8 cellular contexts compared by ENCODE assay signal in the genomic region with DNA sequence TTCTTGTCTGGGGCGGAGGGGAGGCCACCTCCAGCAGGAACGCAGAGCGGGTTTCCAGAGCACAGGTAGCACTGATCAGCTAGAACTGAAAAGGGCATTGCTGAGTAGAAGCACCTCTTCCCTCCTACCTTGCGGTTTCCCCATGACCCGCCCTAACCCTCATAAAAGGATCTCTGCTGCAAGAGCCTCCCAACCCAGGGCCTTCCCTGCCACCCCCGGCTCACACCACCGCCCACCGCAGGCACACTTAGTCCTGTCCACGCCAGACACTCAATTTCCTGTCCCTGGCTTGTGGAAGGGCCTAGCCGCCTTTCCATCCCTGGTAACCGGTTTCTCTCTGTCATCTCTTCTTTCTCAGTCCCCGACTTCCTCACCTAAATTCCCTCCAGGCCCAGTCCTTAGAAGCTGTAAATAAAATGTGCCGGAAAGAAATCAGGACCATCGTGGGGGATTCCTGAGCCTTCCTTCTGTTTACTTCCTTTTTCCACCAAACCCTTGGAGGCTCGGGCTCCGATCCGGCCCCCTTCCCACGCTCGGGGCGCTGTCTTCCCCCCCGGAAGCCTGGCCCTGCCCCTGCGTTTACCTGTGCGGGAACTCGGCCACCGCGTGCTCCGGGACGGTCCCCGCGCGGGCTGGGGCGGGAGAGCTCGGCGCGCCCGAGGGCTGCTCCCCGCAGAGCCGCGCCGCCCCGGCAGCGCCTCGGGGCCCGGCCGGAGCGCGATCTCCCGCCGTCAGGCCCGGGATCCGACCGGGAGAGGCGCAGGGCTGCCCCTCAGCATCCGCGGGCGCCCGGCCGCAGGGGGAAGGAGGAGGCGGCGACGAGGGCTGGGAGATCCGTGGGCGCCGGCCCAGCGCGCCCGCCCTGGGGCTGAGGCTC. TPM values are rescaled to one million over a fixed set of nuclear protein-coding genes. Genes with fewer than 3 reads are reported as not detected.
DNase-seq lines count a peak whose midpoint lies in the region; ATAC-seq and TF ChIP-seq lines count a peak whose summit lies in the region.

No MANE protein-coding gene starts in this region.

- peaks cover 12% of the 10 kb centered on the region for H3K36me3 Mint-ChIP-seq in nephron progenitor cell (ENCODE audit: low read depth)

- H3K36me3 ChIP-seq in tibial nerve, result peaks cover 0 to 16% (median 0%) of the 10 kb centered on the region in 3 donors

- no peak for TF ChIP-seq POLR2A in tibial nerve (IDR thresholded peaks at IDR 0.05)

- CTCF ChIA-PET in HEK293T (lab: Yijun Ruan, JAX), result no interaction called here

- peak in 1 of 2 donors; percentile 20 for TF ChIP-seq EP300 in tibial nerve (IDR thresholded peaks at IDR 0.05)

- peak overlapping the region; percentile 87 for H3K4me3 Mint-ChIP-seq in nephron progenitor cell

- peak overlapping the region; percentile 35 for H3K27ac ChIP-seq in epithelial cell of prostate
- peak overlapping the region; percentile 71 to 95 (median 84) for H3K27ac ChIP-seq in tibial nerve

- H3K4me3 ChIP-seq in GM12875 (ENCODE audit: low read depth, low read length) (peak overlapping the region; percentile 68), tibial nerve (peak overlapping the region; percentile 52 to 90 (median 72))

- POLR2A ChIA-PET in HEK293T (lab: Yijun Ruan, JAX), result no interaction called here

- peak; percentile 62 for DNase-seq in HEK293T (ENCODE audit: extremely low spot score)
- peak; percentile 26 for DNase-seq in NCI-H1105 treated with DMSO at 0.1 percent for 48 hours (lab: John Stamatoyannopoulos, UW)
- DNase-seq in activated CD8-positive, alpha-beta memory T cell treated with anti-CD3 and anti-CD28 coated beads, Interleukin-2, amount 50 U/mL, for 4 hours, result peak; percentile 66
- DNase-seq in epithelial cell of prostate (ENCODE audit: low read depth, low spot score), result no peak
- DNase-seq in nephron progenitor cell, result peak; percentile 31
- no peak for DNase-seq in tibial nerve (ENCODE audit: low spot score in 2 of 2)
- no peak for DNase-seq in left lobe of liver (ENCODE audit: low spot score)

- TF ChIP-seq CTCF in GM12875 (IDR thresholded peaks at IDR 0.05; ENCODE audit: borderline replicate concordance, insufficient read depth, low read depth, low read length) (no peak), nephron progenitor cell (IDR thresholded peaks at IDR 0.05) (no peak), tibial nerve (IDR thresholded peaks at IDR 0.05) (no peak)

- no peaks in the 10 kb centered on the region for H3K9me3 Mint-ChIP-seq in nephron progenitor cell

- H3K4me1 ChIP-seq in tibial nerve, result peaks cover 0 to 60% (median 46%) of the 10 kb centered on the region in 4 donors

- no peak for ATAC-seq in left lobe of liver

- no peaks in the 10 kb centered on the region for H3K9me3 ChIP-seq in tibial nerve

- H3K27me3 ChIP-seq in tibial nerve, result no peaks in the 10 kb centered on the region

- 9% methylated on average over 31 to 59 of the region's 67 CpGs for WGBS in tibial nerve, 2 donors

- H3K27me3 Mint-ChIP-seq in nephron progenitor cell (ENCODE audit: low read depth, poor library complexity), result peaks cover 14% of the 10 kb centered on the region

- H3K27ac Mint-ChIP-seq in nephron progenitor cell, result peak overlapping the region; percentile 26

- H3K4me1 Mint-ChIP-seq in nephron progenitor cell, result peaks cover 33% of the 10 kb centered on the region

TF ChIP-seq in HEK293T, 16 proteins besides CTCF, POLR2A, EP300 and RAD21:
- TF ChIP-seq L3MBTL2 (conservative IDR thresholded peaks at IDR 0.05) (peak; percentile 56), ARNT (IDR thresholded peaks at IDR 0.05) (no peak), CTBP1 (IDR thresholded peaks at IDR 0.05; ENCODE audit: borderline replicate concordance) (no peak), FOXK2 (IDR thresholded peaks at IDR 0.05) (no peak)

RNA-seq across cellular contexts. Expression of gene ADCY3, which starts 0.7 kb away (rescaled TPM):
- total RNA-seq in tibial nerve, result 100 to 1,000 TPM; 145 to 393 (median 207) TPM
- total RNA-seq in left lobe of liver, result 4.2 TPM

RNA-seq across cellular contexts. Expression of gene DNAJC27, which starts 52.4 kb away (rescaled TPM):
- total RNA-seq in tibial nerve, result 10 to 100 TPM; 12.8 to 23.4 (median 14.0) TPM
- total RNA-seq in left lobe of liver, result 1.9 TPM

Comparison
In these comparisons a context has a peak if more than half of its experiments do, and no peak if none do; other contexts are left out.
1. DNase-seq: peak in HEK293T (single experiment), NCI-H1105 treated with DMSO at 0.1 percent for 48 hours (single experiment), activated CD8-positive, alpha-beta memory T cell treated with anti-CD3 and anti-CD28 coated beads, Interleukin-2, amount 50 U/mL, for 4 hours (single experiment) and nephron progenitor cell (single experiment); none in epithelial cell of prostate (single experiment), tibial nerve (0 of 2) and left lobe of liver (single experiment).
2. RNA of gene ADCY3, which starts 0.7 kb away (total RNA-seq): 145 to 393 TPM in tibial nerve; 4.2 TPM in left lobe of liver (single experiment); every median in the first group is over 10 times any median in the second.